In genomic region chr22:38461414-38462081, GRCh38 we compare ENCODE assay signal across 8 cellular contexts. TPM values are rescaled to one million over a fixed set of nuclear protein-coding genes. Genes with fewer than 3 reads are reported as not detected.
DNase-seq lines count a peak whose midpoint lies in the region; ATAC-seq and TF ChIP-seq lines count a peak whose summit lies in the region.

No MANE protein-coding gene starts in this region.

- no peaks in the 10 kb centered on the region for H3K36me3 ChIP-seq in mesodermal cell (ENCODE audit: control insufficient read depth, insufficient read depth, low read length)

- no peak overlapping the region for H3K27ac ChIP-seq in HL-60 (replicated peaks)
- no peak overlapping the region for H3K27ac ChIP-seq in mesodermal cell (ENCODE audit: low read depth, low read length, severe bottlenecking)

- no peaks in the 10 kb centered on the region for H3K9me3 Mint-ChIP-seq in activated CD8-positive, alpha-beta memory T cell treated with anti-CD3 and anti-CD28 coated beads, Interleukin-2, amount 10 ng/mL, durations not matched to agents 7 days and 5 days (ENCODE audit: low read depth)

- H3K27me3 ChIP-seq in HL-60 (ENCODE audit: insufficient read depth, poor library complexity, severe bottlenecking) = peaks cover 42% of the 10 kb centered on the region

- H3K9me3 ChIP-seq in mesodermal cell (ENCODE audit: control insufficient read depth, low read length) = no peaks in the 10 kb centered on the region

- peaks cover 86% of the 10 kb centered on the region for H3K27me3 Mint-ChIP-seq in activated CD8-positive, alpha-beta memory T cell treated with anti-CD3 and anti-CD28 coated beads, Interleukin-2, amount 10 ng/mL, durations not matched to agents 7 days and 5 days

- H3K4me3 Mint-ChIP-seq in activated CD8-positive, alpha-beta memory T cell treated with anti-CD3 and anti-CD28 coated beads, Interleukin-2, amount 10 ng/mL, durations not matched to agents 7 days and 5 days = no peak overlapping the region

- H3K4me3 ChIP-seq in HL-60 (replicated peaks; ENCODE audit: insufficient read depth, low read length) (no peak overlapping the region), epithelial cell of esophagus (ENCODE audit: low read length) (no peak overlapping the region), mesodermal cell (ENCODE audit: extremely low read depth, insufficient read depth, low read length, poor library complexity, severe bottlenecking) (peak overlapping the region; percentile 6)

- H3K27ac Mint-ChIP-seq in activated CD8-positive, alpha-beta memory T cell treated with anti-CD3 and anti-CD28 coated beads, Interleukin-2, amount 10 ng/mL, durations not matched to agents 7 days and 5 days = no peak overlapping the region

- peaks cover 6% of the 10 kb centered on the region for H3K4me1 Mint-ChIP-seq in activated CD8-positive, alpha-beta memory T cell treated with anti-CD3 and anti-CD28 coated beads, Interleukin-2, amount 10 ng/mL, durations not matched to agents 7 days and 5 days

- no peaks in the 10 kb centered on the region for H3K36me3 Mint-ChIP-seq in activated CD8-positive, alpha-beta memory T cell treated with anti-CD3 and anti-CD28 coated beads, Interleukin-2, amount 10 ng/mL, durations not matched to agents 7 days and 5 days

- no peak for TF ChIP-seq CTCF in AG09319 (IDR thresholded peaks at IDR 0.05; ENCODE audit: low read depth, low read length)
- no peak for TF ChIP-seq CTCF in HL-60 (IDR thresholded peaks at IDR 0.05; ENCODE audit: insufficient read depth, low read length)
- no peak for TF ChIP-seq CTCF in epithelial cell of esophagus (IDR thresholded peaks at IDR 0.05; ENCODE audit: insufficient read depth, low read depth, low read length, missing control alignments)

- 21% methylated on average over 42 to 49 of the region's 51 CpGs for WGBS in mesodermal cell (ENCODE audit: insufficient coverage in 2 of 2), 2 experiments

- peak; percentile 70 for ATAC-seq in activated CD8-positive, alpha-beta memory T cell treated with anti-CD3 and anti-CD28 coated beads, Interleukin-2, amount 10 ng/mL, durations not matched to agents 7 days and 5 days
- ATAC-seq in GM18517 (IDR thresholded peaks at IDR 0.05; ENCODE audit: unreplicated experiment) = no peak

- peaks cover 16% of the 10 kb centered on the region for H3K4me1 ChIP-seq in mesodermal cell (ENCODE audit: control insufficient read depth, insufficient read depth, low read length, poor library complexity, severe bottlenecking)

- CTCF ChIA-PET in activated CD8-positive, alpha-beta memory T cell treated with anti-CD3 and anti-CD28 coated beads, Interleukin-2, amount 10 ng/mL, durations not matched to agents 7 days and 5 days (lab: Charles Lee) = interaction anchor here (1.0 to 1.4 kb wide), 4 partner anchors 10 to 37 kb away, joined by 3 read pairs; no protein-coding TSS in a partner anchor

- peak; percentile 41 for DNase-seq in AG09319 (ENCODE audit: extremely low read depth, low read depth)
- peak; percentile 52 to 77 for DNase-seq in HL-60 (ENCODE audit: low read depth in 1 of 2, low spot score in 1 of 2)
- peak; percentile 79 for DNase-seq in NCI-H748 (lab: John Stamatoyannopoulos, UW; ENCODE audit: unreplicated experiment)
- peak; percentile 73 for DNase-seq in activated CD8-positive, alpha-beta memory T cell treated with anti-CD3 and anti-CD28 coated beads, Interleukin-2, amount 10 ng/mL, durations not matched to agents 7 days and 5 days
- peak; percentile 88 for DNase-seq in epithelial cell of esophagus (ENCODE audit: low read depth)
- DNase-seq in stimulated activated CD8-positive, alpha-beta memory T cell treated with anti-CD3 and anti-CD28 coated beads, Interleukin-2, amount 100 ng/mL, for 48 hours (ENCODE audit: low read depth in 2 of 2) = peak; percentile 57 to 58

RNA-seq across cellular contexts. Expression of gene KDELR3, which starts 6.3 kb away (rescaled TPM):
- 1 to 10 TPM in 1 of 2 experiments, under 1 TPM in 1; 0.23 to 1.2 TPM for total RNA-seq in activated CD8-positive, alpha-beta memory T cell treated with anti-CD3 and anti-CD28 coated beads, Interleukin-2, amount 10 ng/mL, durations not matched to agents 7 days and 5 days
- 58.7 TPM for polyA plus RNA-seq in mesodermal cell (2013, experiment 1 of 2)
- polyA plus RNA-seq in mesodermal cell (2013, experiment 2 of 2) = 65.5 TPM

RNA-seq across cellular contexts. Expression of gene KCNJ4, which starts 6.5 kb away (rescaled TPM):
- total RNA-seq in activated CD8-positive, alpha-beta memory T cell treated with anti-CD3 and anti-CD28 coated beads, Interleukin-2, amount 10 ng/mL, durations not matched to agents 7 days and 5 days = not detected
- 3.8 TPM for polyA plus RNA-seq in mesodermal cell (2013, experiment 1 of 2)
- polyA plus RNA-seq in mesodermal cell (2013, experiment 2 of 2) = 2.6 TPM

RNA-seq across cellular contexts. Expression of gene DDX17, which starts 44.6 kb away (rescaled TPM):
- 100 to 1,000 TPM; 452 to 527 TPM for total RNA-seq in activated CD8-positive, alpha-beta memory T cell treated with anti-CD3 and anti-CD28 coated beads, Interleukin-2, amount 10 ng/mL, durations not matched to agents 7 days and 5 days
- 217 TPM for polyA plus RNA-seq in mesodermal cell (2013, experiment 1 of 2)
- 209 TPM for polyA plus RNA-seq in mesodermal cell (2013, experiment 2 of 2)
